ENCODE assay signal across 1 cellular context in genomic region chr1:181112071-181112929, GRCh38.
TF ChIP-seq lines count a peak whose summit lies in the region.

No MANE protein-coding gene starts in this region.

TF ChIP-seq in K562, 482 proteins besides CTCF, POLR2A, EP300 and RAD21 (continued from another document and continues in another):
- TF ChIP-seq CEBPZ (IDR thresholded peaks at IDR 0.05; ENCODE audit: borderline replicate concordance, low read depth, low read length) (no peak), CBX3 (IDR thresholded peaks at IDR 0.05; ENCODE audit: borderline replicate concordance in 1 of 2, low read length in 2 of 2) (peak in 1 of 2 experiments; percentile 75; a peak in 1 of 3 replicates), HMBOX1 (IDR thresholded peaks at IDR 0.05) (peak; percentile 58), TFAM (CRISPR knock-in tag; conservative IDR thresholded peaks at IDR 0.05) (no peak), ETV1 (tag; conservative IDR thresholded peaks at IDR 0.05; ENCODE audit: low read depth) (no peak), HDAC1 (IDR thresholded peaks at IDR 0.05) (peak in 1 of 2 experiments; percentile 85; a peak in 2 of 4 replicates), POLR2G (IDR thresholded peaks at IDR 0.05; ENCODE audit: low read depth, low read length) (no peak), CBX2 (IDR thresholded peaks at IDR 0.05; ENCODE audit: insufficient read depth, low read length, poor library complexity, severe bottlenecking) (no peak), DACH1 (IDR thresholded peaks at IDR 0.05; ENCODE audit: partially characterized antibody) (no peak), ZBTB33 (CRISPR knock-in tag; IDR thresholded peaks at IDR 0.05) (0 out of 2 replicates have a peak, but pooled peaks have one; percentile 25), KDM1A (IDR thresholded peaks at IDR 0.05) (peak in 1 of 2 experiments; percentile 77; a peak in 2 of 4 replicates), JUNB (CRISPR knock-in tag; conservative IDR thresholded peaks at IDR 0.05) (no peak), ILF3 (IDR thresholded peaks at IDR 0.05; ENCODE audit: borderline replicate concordance) (no peak), RBM22 (IDR thresholded peaks at IDR 0.05; ENCODE audit: low read depth, low read length, poor library complexity, severe bottlenecking) (no peak), STAT5A (IDR thresholded peaks at IDR 0.05; ENCODE audit: borderline replicate concordance, low read length) (no peak), TCF15 (CRISPR knock-in tag; IDR thresholded peaks at IDR 0.05) (no peak), ARID1B (IDR thresholded peaks at IDR 0.05) (peak; percentile 86), ZNF785 (CRISPR knock-in tag; IDR thresholded peaks at IDR 0.05) (no peak), GTF3C2 (IDR thresholded peaks at IDR 0.05; ENCODE audit: borderline replicate concordance, extremely low read depth, insufficient read length) (no peak), PCBP1 (IDR thresholded peaks at IDR 0.05; ENCODE audit: low read depth, low read length, poor library complexity, severe bottlenecking) (no peak), NCOR1 (IDR thresholded peaks at IDR 0.05) (no peak), ZC3H8 (IDR thresholded peaks at IDR 0.05) (no peak), OTX1 (CRISPR knock-in tag; IDR thresholded peaks at IDR 0.05) (no peak), GTF2F1 (IDR thresholded peaks at IDR 0.05; ENCODE audit: low read depth, low read length) (no peak), KDM5B (IDR thresholded peaks at IDR 0.05; ENCODE audit: insufficient replicate concordance, low read depth, low read length) (no peak), ZEB2 (IDR thresholded peaks at IDR 0.05) (peak; percentile 94), NR0B1 (IDR thresholded peaks at IDR 0.05; ENCODE audit: partially characterized antibody) (no peak), BCLAF1 (IDR thresholded peaks at IDR 0.05; ENCODE audit: borderline replicate concordance in 1 of 2, control insufficient read depth in 1 of 2, low read depth in 2 of 2, low read length in 1 of 2) (no peak), FIP1L1 (IDR thresholded peaks at IDR 0.05; ENCODE audit: low read depth, low read length, poor library complexity, severe bottlenecking) (no peak), GATA2 (CRISPR knock-in tag; IDR thresholded peaks at IDR 0.05) (no peak), HMGN3 (IDR thresholded peaks at IDR 0.05; ENCODE audit: borderline replicate concordance, extremely low read depth, insufficient read length, low read depth, low read length) (no peak), FOXP4 (CRISPR knock-in tag; IDR thresholded peaks at IDR 0.05; ENCODE audit: borderline replicate concordance) (peak; percentile 97), NONO (IDR thresholded peaks at IDR 0.05; ENCODE audit: low read depth in 2 of 2, low read length in 1 of 2) (no peak), MLX (CRISPR knock-in tag; conservative IDR thresholded peaks at IDR 0.05) (no peak), SOX6 (IDR thresholded peaks at IDR 0.05) (peak; percentile 72), FOXP1 (CRISPR knock-in tag; IDR thresholded peaks at IDR 0.05) (peak; percentile 78; the same call in 1 of the 2 replicates), SAFB2 (IDR thresholded peaks at IDR 0.05; ENCODE audit: borderline replicate concordance, low read depth, low read length, severe bottlenecking) (no peak), LEF1 (IDR thresholded peaks at IDR 0.05) (peak; percentile 49; the same call in 1 of the 2 replicates), MBD1 (CRISPR knock-in tag; IDR thresholded peaks at IDR 0.05) (no peak), ZNF184 (CRISPR knock-in tag; IDR thresholded peaks at IDR 0.05) (no peak)
